8 cellular contexts compared by ENCODE assay signal in the genomic region with DNA sequence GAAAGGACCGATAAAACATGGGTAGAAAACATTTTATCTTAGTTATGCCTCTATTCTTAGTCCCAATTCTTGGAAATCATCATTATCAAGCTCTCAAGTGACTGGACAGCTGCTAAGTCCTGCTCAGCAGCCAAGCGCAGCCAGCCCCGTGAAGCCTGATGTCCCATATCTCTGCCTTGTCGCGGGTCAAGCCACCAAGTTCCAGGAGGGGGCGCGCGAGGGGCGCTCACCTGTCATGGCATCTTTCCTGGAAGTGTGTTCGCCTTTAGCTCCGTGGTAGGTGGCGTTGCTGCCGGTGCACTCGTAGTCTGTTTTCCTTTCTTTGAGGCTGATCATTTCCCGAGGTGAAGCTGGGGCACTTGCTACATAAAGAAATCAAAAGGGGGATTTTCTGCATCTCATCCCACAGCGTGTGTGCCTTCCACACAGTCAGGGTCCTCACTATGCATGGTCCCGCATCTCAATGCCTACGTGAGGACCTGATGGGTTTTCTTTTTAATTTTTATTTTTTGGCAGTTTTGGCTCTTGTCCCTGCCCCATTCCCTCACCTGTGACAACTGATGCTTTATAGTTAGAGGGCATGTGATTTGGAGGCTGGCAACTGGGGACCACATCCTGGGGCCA.
A peak's percentile ranks its signal among the peaks of the same experiment; 100 is the strongest.
DNase-seq lines count a peak whose midpoint lies in the region; ATAC-seq and TF ChIP-seq lines count a peak whose summit lies in the region.

No MANE protein-coding gene starts in this region.

- H3K27me3 ChIP-seq in HL-60 (ENCODE audit: insufficient read depth, poor library complexity, severe bottlenecking) (peaks cover 3% of the 10 kb centered on the region), iPS DF 6.9 (ENCODE audit: control insufficient read depth, insufficient read depth, low read length) (no peaks in the 10 kb centered on the region)

- H3K36me3 Mint-ChIP-seq in activated naive CD8-positive, alpha-beta T cell treated with anti-CD3 and anti-CD28 coated beads for 36 hours: no peaks in the 10 kb centered on the region

- no peaks in the 10 kb centered on the region for H3K36me3 ChIP-seq in iPS DF 6.9 (ENCODE audit: control insufficient read depth, insufficient read depth, low read length)

- TF ChIP-seq CTCF in HL-60 (IDR thresholded peaks at IDR 0.05; ENCODE audit: insufficient read depth, low read length): peak; percentile 51

- no peak overlapping the region for H3K27ac Mint-ChIP-seq in activated naive CD8-positive, alpha-beta T cell treated with anti-CD3 and anti-CD28 coated beads for 36 hours

- peaks cover 8% of the 10 kb centered on the region for H3K4me1 Mint-ChIP-seq in activated naive CD8-positive, alpha-beta T cell treated with anti-CD3 and anti-CD28 coated beads for 36 hours

- peaks cover 28% of the 10 kb centered on the region for H3K27me3 Mint-ChIP-seq in activated naive CD8-positive, alpha-beta T cell treated with anti-CD3 and anti-CD28 coated beads for 36 hours

- H3K4me3 Mint-ChIP-seq in activated naive CD8-positive, alpha-beta T cell treated with anti-CD3 and anti-CD28 coated beads for 36 hours: peak overlapping the region; percentile 51

- ATAC-seq in GM21390 (IDR thresholded peaks at IDR 0.05; ENCODE audit: unreplicated experiment): peak; percentile 94

- no peaks in the 10 kb centered on the region for H3K9me3 Mint-ChIP-seq in activated naive CD8-positive, alpha-beta T cell treated with anti-CD3 and anti-CD28 coated beads for 36 hours

- H3K4me1 ChIP-seq in iPS DF 6.9 (ENCODE audit: control insufficient read depth, insufficient read depth, low read length): no peaks in the 10 kb centered on the region

- peak; percentile 20 for DNase-seq in DMS53 treated with DMSO at 0.1 percent for 48 hours (lab: John Stamatoyannopoulos, UW; ENCODE audit: unreplicated experiment)
- peak in 1 of 2 experiments; percentile 45 for DNase-seq in HL-60 (ENCODE audit: low read depth in 1 of 2, low spot score in 1 of 2)
- peak; percentile 3 for DNase-seq in SKM-1 (lab: John Stamatoyannopoulos, UW; ENCODE audit: unreplicated experiment)
- peak; percentile 73 for DNase-seq in activated naive CD8-positive, alpha-beta T cell treated with anti-CD3 and anti-CD28 coated beads for 36 hours
- peak; percentile 73 for DNase-seq in iPS DF 6.9 (ENCODE audit: low read depth, low spot score)
- peak; percentile 26 to 58 (median 46) for DNase-seq in stimulated activated CD4-positive, alpha-beta T cell treated with anti-CD3 and anti-CD28 coated beads, Interleukin-1b, Interleukin-23, amount 100 ng/mL, for 24 hours (ENCODE audit: low read depth in 4 of 4, low spot score in 1 of 4)
- DNase-seq in middle frontal gyrus (ENCODE audit: extremely low spot score, low spot score): no peak

- H3K9me3 ChIP-seq in iPS DF 6.9 (ENCODE audit: control insufficient read depth, insufficient read depth, low read length): no peaks in the 10 kb centered on the region

- no peak overlapping the region for H3K27ac ChIP-seq in HL-60 (replicated peaks)
- H3K27ac ChIP-seq in iPS DF 6.9 (ENCODE audit: low read length): no peak overlapping the region

- no CpG with 5 or more reads among the region's 18 CpGs for WGBS in iPS DF 6.9 (ENCODE audit: insufficient coverage, insufficient read length)

- H3K4me3 ChIP-seq in HL-60 (replicated peaks; ENCODE audit: insufficient read depth, low read length): no peak overlapping the region
- no peak overlapping the region for H3K4me3 ChIP-seq in iPS DF 6.9 (ENCODE audit: low read length)
